ENCODE assay signal across 1 cellular context in the genomic region with DNA sequence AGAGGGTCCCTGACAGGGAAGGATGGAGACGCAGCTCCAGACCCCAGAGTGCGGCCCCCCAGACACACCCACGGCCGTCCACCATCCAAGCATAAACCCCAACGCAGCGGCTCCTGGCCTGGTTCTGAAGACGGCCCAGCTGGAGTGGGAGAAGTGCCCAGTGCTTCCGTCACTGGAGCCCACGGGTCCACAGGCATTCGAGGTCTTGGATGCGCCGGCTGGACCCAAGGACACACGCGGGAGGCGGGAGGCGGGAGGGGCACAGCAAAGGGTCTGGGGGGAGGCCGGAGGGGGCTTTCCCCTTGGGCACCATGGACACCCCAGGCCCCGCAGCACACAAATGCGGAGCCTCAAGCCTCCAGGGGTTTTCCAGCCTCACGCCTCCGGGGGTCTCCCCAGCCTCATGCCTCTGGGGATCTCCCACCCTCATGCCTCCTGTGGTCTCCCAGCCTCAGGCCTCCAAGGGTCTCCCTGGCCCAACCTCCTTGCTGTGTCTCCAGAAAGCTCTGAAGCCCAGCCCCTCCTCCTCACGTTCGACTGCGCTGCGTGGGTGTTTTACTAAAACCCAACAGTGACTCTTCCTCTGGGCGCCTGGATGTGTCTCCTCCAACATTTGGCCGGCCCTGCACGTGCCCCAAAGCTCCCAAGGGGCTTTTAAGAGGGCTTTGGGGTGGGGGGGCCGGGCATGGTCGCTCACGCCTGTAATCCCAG.
TF ChIP-seq lines count a peak whose summit lies in the region.

No MANE protein-coding gene starts in this region.

TF ChIP-seq in HepG2, 621 proteins besides CTCF, POLR2A, EP300 and RAD21:
- TF ChIP-seq AGO2 (optimal IDR thresholded peaks at IDR 0.05; ENCODE audit: low read depth, low read length) = peak; percentile 10
- TF ChIP-seq AGO1 (IDR thresholded peaks at IDR 0.05; ENCODE audit: low read depth, low read length, poor library complexity, severe bottlenecking) = no peak
- 0 out of 2 replicates have a peak, but pooled peaks have one; percentile 22 for TF ChIP-seq PITX1 (CRISPR knock-in tag; IDR thresholded peaks at IDR 0.05)
- TF ChIP-seq SP4 (CRISPR knock-in tag; IDR thresholded peaks at IDR 0.05) = peak; percentile 0; the same call in 1 of the 2 replicates
